Comparison of ENCODE assay signal across 39 cellular contexts in the genomic region with DNA sequence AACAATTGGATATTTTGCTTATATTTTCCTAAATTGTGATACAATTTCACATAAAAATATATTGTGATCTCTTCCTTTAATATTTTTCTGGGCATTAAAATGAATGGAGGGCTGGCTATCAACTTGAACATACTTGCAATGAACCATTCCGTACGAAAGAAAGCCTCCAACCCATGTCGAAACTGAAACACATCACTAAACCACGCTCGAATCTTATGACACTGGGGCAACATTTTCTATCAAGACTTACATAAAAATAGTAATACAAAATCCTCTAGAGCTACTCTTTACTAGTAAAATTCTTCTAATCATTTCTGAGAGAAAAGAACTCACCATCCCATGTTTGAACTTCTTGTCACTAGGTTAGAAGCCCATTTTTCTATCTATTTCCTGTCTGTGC.
"Had no signal": no experiment of that assay in that cellular context is flagged by ENCODE, and none has a peak within 500 bp of the region (broad histone marks: within the 10 kb centered on the region; RNA-seq: fewer than 3 reads in every experiment).

No MANE protein-coding gene starts in this region.

- H3K4me3 ChIP-seq: adrenal gland, body of pancreas, PC-9 had no signal

- FAIRE-seq: astrocyte, bronchial epithelial cell, RCC 7860 had no signal

- H3K27me3 Mint-ChIP-seq: activated CD4-positive, alpha-beta memory T cell treated with anti-CD3 and anti-CD28 coated beads, Interleukin-2, amount 10 ng/mL, durations not matched to agents 7 days and 5 days; activated CD8-positive, alpha-beta memory T cell treated with anti-CD3 and anti-CD28 coated beads, Interleukin-2, amount 10 ng/mL, durations not matched to agents 7 days and 5 days; activated T-helper 17 cell treated with anti-CD3 and anti-CD28 coated beads, Interleukin-2, amount 50 U/mL, for 72 hours had no signal

- H2AFZ ChIP-seq: PC-9 had no signal

- H3K27ac Mint-ChIP-seq: activated CD4-positive, alpha-beta memory T cell treated with anti-CD3 and anti-CD28 coated beads, Interleukin-2, amount 10 ng/mL, durations not matched to agents 7 days and 5 days; activated CD8-positive, alpha-beta memory T cell treated with anti-CD3 and anti-CD28 coated beads, Interleukin-2, amount 10 ng/mL, durations not matched to agents 7 days and 5 days; activated naive CD4-positive, alpha-beta T cell treated with anti-CD3 and anti-CD28 coated beads for 36 hours; activated naive CD4-positive, alpha-beta T cell treated with anti-CD3 and anti-CD28 coated beads, Interleukin-2, amount 50 U/mL, for 72 hours; activated T-cell treated with anti-CD3 and anti-CD28 coated beads, Interleukin-2, amount 50 U/mL, for 72 hours; activated T-helper 17 cell treated with anti-CD3 and anti-CD28 coated beads, Interleukin-2, amount 50 U/mL, for 72 hours had no signal

- H3K4me1 ChIP-seq: adrenal gland, body of pancreas had no signal

- H3K4me3 Mint-ChIP-seq: activated CD4-positive, alpha-beta memory T cell treated with anti-CD3 and anti-CD28 coated beads, Interleukin-2, amount 10 ng/mL, durations not matched to agents 7 days and 5 days; activated CD8-positive, alpha-beta memory T cell treated with anti-CD3 and anti-CD28 coated beads, Interleukin-2, amount 10 ng/mL, durations not matched to agents 7 days and 5 days; activated naive CD4-positive, alpha-beta T cell treated with anti-CD3 and anti-CD28 coated beads for 36 hours; activated T-cell treated with anti-CD3 and anti-CD28 coated beads, Interleukin-2, amount 50 U/mL, for 72 hours; activated T-helper 17 cell treated with anti-CD3 and anti-CD28 coated beads, Interleukin-2, amount 50 U/mL, for 72 hours had no signal

- DNase-seq: activated CD4-positive, alpha-beta memory T cell treated with anti-CD3 and anti-CD28 coated beads, Interleukin-2, amount 10 ng/mL, durations not matched to agents 7 days and 5 days; activated CD4-positive, alpha-beta T cell treated with anti-CD3 and anti-CD28 coated beads for 1 hour; activated CD4-positive, alpha-beta T cell treated with anti-CD3 and anti-CD28 coated beads for 48 hours; activated CD4-positive, CD25-positive, alpha-beta regulatory T cell; activated CD8-positive, alpha-beta memory T cell treated with anti-CD3 and anti-CD28 coated beads for 24 hours; activated CD8-positive, alpha-beta memory T cell treated with anti-CD3 and anti-CD28 coated beads, Interleukin-2, amount 10 ng/mL, durations not matched to agents 7 days and 5 days; activated CD8-positive, alpha-beta memory T cell treated with anti-CD3 and anti-CD28 coated beads, Interleukin-2, amount 50 U/mL, for 48 hours; activated effector memory CD4-positive, alpha-beta T cell treated with anti-CD3 and anti-CD28 coated beads, Interleukin-2, amount 50 U/mL, for 16 hours; activated naive CD4-positive, alpha-beta T cell treated with anti-CD3 and anti-CD28 coated beads for 36 hours; activated T-cell treated with anti-CD3 and anti-CD28 coated beads, Interleukin-2, amount 50 U/mL, for 1 hour; activated T-cell treated with anti-CD3 and anti-CD28 coated beads, Interleukin-2, amount 50 U/mL, for 72 hours; adrenal gland; body of pancreas; caudate nucleus; cerebellar nuclear complex; KG1; MM.1S; MV-4-11; NCI-H1092; NCI-H1436 treated with DMSO at 0.1 percent for 48 hours; NCI-H1694 treated with DMSO at 0.1 percent for 48 hours; NCI-H2029; NCI-H2107; NCI-H226; NCI-H446 treated with DMSO at 0.1 percent for 48 hours; NCI-H524; NCI-H69; PC-9; SIG-M5; T-helper 1 cell; T-helper 2 cell; T-helper 9 cell; WERI-Rb-1 had no signal

- H3K36me3 ChIP-seq: adrenal gland, WERI-Rb-1 had no signal

- H3K4me1 Mint-ChIP-seq: activated CD4-positive, alpha-beta memory T cell treated with anti-CD3 and anti-CD28 coated beads, Interleukin-2, amount 10 ng/mL, durations not matched to agents 7 days and 5 days; activated CD8-positive, alpha-beta memory T cell treated with anti-CD3 and anti-CD28 coated beads, Interleukin-2, amount 10 ng/mL, durations not matched to agents 7 days and 5 days; activated T-helper 17 cell treated with anti-CD3 and anti-CD28 coated beads, Interleukin-2, amount 50 U/mL, for 72 hours had no signal

- H3K27me3 ChIP-seq: adrenal gland, body of pancreas had no signal

- H3K36me3 Mint-ChIP-seq: activated CD8-positive, alpha-beta memory T cell treated with anti-CD3 and anti-CD28 coated beads, Interleukin-2, amount 10 ng/mL, durations not matched to agents 7 days and 5 days had no signal

- H3K4me2 ChIP-seq: PC-9 had no signal

- H3K9me3 ChIP-seq: adrenal gland, body of pancreas had no signal

- H3K27ac ChIP-seq: adrenal gland, body of pancreas, PC-9, RWPE1, WERI-Rb-1 had no signal
